Comparison of ENCODE assay signal across 14 cellular contexts in genomic region chr2:237956402-237956736, GRCh38. TPM values are rescaled to one million over a fixed set of nuclear protein-coding genes. Genes with fewer than 3 reads are reported as not detected.
DNase-seq lines count a peak whose midpoint lies in the region; ATAC-seq and TF ChIP-seq lines count a peak whose summit lies in the region.
"Had no signal": no experiment of that assay in that cellular context is flagged by ENCODE, and none has a peak within 500 bp of the region (broad histone marks: within the 10 kb centered on the region; RNA-seq: fewer than 3 reads in every experiment).

No MANE protein-coding gene starts in this region.

- H3K36me3 ChIP-seq in cardiac muscle cell (no peaks in the 10 kb centered on the region), lower lobe of right lung (no peaks in the 10 kb centered on the region), thoracic aorta (no peaks in the 10 kb centered on the region)
- H3K36me3 ChIP-seq: tibial artery had no signal

- intact Hi-C loops in Right ventricle myocardium inferior (cut with DNase I): no loop called here
- intact Hi-C loops in lower lobe of right lung (cut with DNase I): no loop called here

- TF ChIP-seq CTCF in cardiac muscle cell (IDR thresholded peaks at IDR 0.05; ENCODE audit: low read depth, low read length): no peak
- TF ChIP-seq CTCF in lower lobe of right lung (IDR thresholded peaks at IDR 0.05): no peak
- TF ChIP-seq CTCF in thoracic aorta (IDR thresholded peaks at IDR 0.05): no peak

- DNase-seq in cardiac muscle cell (ENCODE audit: low read depth in 1 of 2, low spot score in 1 of 2): peak; percentile 9 to 10
- DNase-seq in Right ventricle myocardium inferior (ENCODE audit: missing footprints): no peak
- DNase-seq in erythroblast (lab: John Stamatoyannopoulos, UW): peak; percentile 45 to 55
- DNase-seq in lower lobe of right lung: no peak
- no peak for DNase-seq in thoracic aorta (ENCODE audit: low spot score)
- DNase-seq in Ammon's horn (ENCODE audit: low spot score): no peak
- DNase-seq in OCI-M1 (lab: John Stamatoyannopoulos, UW): no peak
- DNase-seq: activated CD4-positive, alpha-beta T cell treated with anti-CD3 and anti-CD28 coated beads for 48 hours; DMS 273 treated with DMSO at 0.1 percent for 48 hours; foreskin melanocyte; KG1; NCI-H2029 had no signal

- H3K27me3 ChIP-seq in cardiac muscle cell (peaks cover 48% of the 10 kb centered on the region), lower lobe of right lung (ENCODE audit: low read depth) (peaks cover 30% of the 10 kb centered on the region), thoracic aorta (replicated peaks; ENCODE audit: insufficient read depth) (no peaks in the 10 kb centered on the region)

- no peak for ATAC-seq in Right ventricle myocardium inferior
- ATAC-seq in lower lobe of right lung: peak in 1 of 2 donors; percentile 29
- ATAC-seq in thoracic aorta (ENCODE audit: insufficient number of reproducible peaks, low FRiP score, low read depth): no peak
- ATAC-seq in GM18868 (IDR thresholded peaks at IDR 0.05; ENCODE audit: unreplicated experiment): no peak

- H3K4me3 ChIP-seq in cardiac muscle cell: peak overlapping the region; percentile 9
- H3K4me3 ChIP-seq in lower lobe of right lung: peak overlapping the region; percentile 37
- H3K4me3 ChIP-seq in thoracic aorta: peak overlapping the region; percentile 68

- H3K4me1 ChIP-seq in cardiac muscle cell (ENCODE audit: low read depth): no peaks in the 10 kb centered on the region
- peaks cover 10% of the 10 kb centered on the region for H3K4me1 ChIP-seq in lower lobe of right lung
- H3K4me1 ChIP-seq in thoracic aorta (ENCODE audit: control insufficient read depth in 1 of 2, low read depth in 2 of 2): peaks cover 7 to 10% of the 10 kb centered on the region in 2 donors

- no peaks in the 10 kb centered on the region for H3K9me3 ChIP-seq in cardiac muscle cell (ENCODE audit: low read depth)
- no peaks in the 10 kb centered on the region for H3K9me3 ChIP-seq in lower lobe of right lung
- H3K9me3 ChIP-seq in thoracic aorta: no peaks in the 10 kb centered on the region
- H3K9me3 ChIP-seq: tibial artery had no signal

- TF ChIP-seq POLR2A in erythroblast (IDR thresholded peaks at IDR 0.05; ENCODE audit: low read length): no peak

- H3K27ac ChIP-seq in cardiac muscle cell (no peak overlapping the region), lower lobe of right lung (no peak overlapping the region), thoracic aorta (no peak overlapping the region)
- H3K27ac ChIP-seq: tibial artery had no signal

RNA-seq across cellular contexts. Expression of gene UBE2F, which starts 10.4 kb away (rescaled TPM):
- total RNA-seq in cardiac muscle cell (35.1 and 62.4 TPM in 2 replicates), Right ventricle myocardium inferior (73.3 TPM), lower lobe of right lung (59.5 TPM), thoracic aorta (10 to 100 TPM; 51.9 to 69.3 TPM)
- 47.2 and 66.2 TPM in 2 replicates for polyA plus RNA-seq in cardiac muscle cell

Comparison
In these comparisons a context has a peak if more than half of its experiments do, and no peak if none do; other contexts are left out.
1. DNase-seq: peak in cardiac muscle cell (2 of 2) and erythroblast (2 of 2); none in Right ventricle myocardium inferior (single experiment), lower lobe of right lung (single experiment), thoracic aorta (single experiment), Ammon's horn (single experiment) and OCI-M1 (single experiment).
2. H3K4me3 ChIP-seq: peak in every context shown above with its lines; median percentile 68 in thoracic aorta; 37 in lower lobe of right lung; 9 in cardiac muscle cell.